In the genomic region with DNA sequence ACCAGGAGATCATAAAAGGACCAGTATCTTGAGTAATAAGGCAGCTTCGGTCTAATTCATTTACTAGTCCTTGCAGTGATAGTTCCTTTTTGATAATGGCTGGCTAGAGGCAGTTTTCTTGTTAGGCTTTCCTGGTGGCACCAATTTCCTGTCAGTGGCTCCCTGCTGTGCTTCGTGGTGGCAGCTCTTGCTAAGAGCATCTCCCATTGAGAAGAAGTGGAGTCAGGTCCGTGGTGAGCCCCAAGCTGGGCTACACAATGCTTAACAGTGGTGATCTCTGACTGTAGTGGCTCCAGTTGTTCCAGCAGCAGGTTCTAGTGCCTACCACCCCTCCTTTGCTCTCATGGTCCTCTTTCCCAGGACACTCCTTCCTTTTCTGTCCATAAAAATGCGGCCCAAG, we compare ENCODE assay signal across 14 cellular contexts.
"Had no signal": no experiment of that assay in that cellular context is flagged by ENCODE, and none has a peak within 500 bp of the region (broad histone marks: within the 10 kb centered on the region; RNA-seq: fewer than 3 reads in every experiment).

No MANE protein-coding gene starts in this region.

- H3K27me3 ChIP-seq: tibial artery, vagina had no signal

- H3K4me3 ChIP-seq: mucosa of descending colon, tibial artery, vagina had no signal

- H3K36me3 ChIP-seq: tibial artery, vagina had no signal

- H3K4me1 ChIP-seq: tibial artery, vagina had no signal

- H3K27ac ChIP-seq: tibial artery, vagina, VCaP had no signal

- H3K9me3 ChIP-seq: mucosa of descending colon, tibial artery, vagina had no signal

- ATAC-seq: activated naive CD8-positive, alpha-beta T cell treated with anti-CD3 and anti-CD28 coated beads, Interleukin-2, amount 50 U/mL, for 24 hours; mucosa of descending colon; natural killer cell; right cardiac atrium; stimulated activated memory B cell treated with anti-CD40 and anti-IgM and Interleukin-4, amounts not matched to agents 10 μg/mL and 1 μg/mL and 100 μg/mL, for 72 hours had no signal

- DNase-seq: activated CD4-positive, alpha-beta T cell treated with anti-CD3 and anti-CD28 coated beads for 48 hours; activated naive CD4-positive, alpha-beta T cell treated with Interleukin-2 at 50 U/mL for 16 hours; activated naive CD8-positive, alpha-beta T cell treated with anti-CD3 and anti-CD28 coated beads, Interleukin-2, amount 50 U/mL, for 24 hours; central memory CD4-positive, alpha-beta T cell; head of caudate nucleus; mucosa of descending colon; natural killer cell; occipital lobe; right cardiac atrium; T-helper 9 cell; tibial artery had no signal
